ENCODE assay signal across 11 cellular contexts in the genomic region with DNA sequence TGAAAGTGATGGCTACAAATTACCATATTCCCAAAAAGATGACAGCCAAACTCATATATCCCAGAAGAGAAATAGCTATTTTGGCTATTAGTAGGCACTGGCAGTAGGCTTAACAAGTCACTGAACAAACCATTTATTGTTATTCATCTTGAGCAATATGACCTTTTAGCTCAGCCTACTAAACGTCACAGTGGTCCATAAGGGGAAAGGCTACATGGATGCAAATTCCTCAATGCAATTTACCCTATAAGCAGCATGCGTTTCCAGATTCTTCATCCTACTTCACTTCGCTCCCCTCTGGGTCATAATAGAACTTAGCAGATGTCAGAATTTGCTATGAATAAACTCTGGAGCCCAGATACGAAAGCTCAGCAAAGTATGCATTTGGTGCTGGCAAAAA.
A peak's percentile ranks its signal among the peaks of the same experiment; 100 is the strongest.
DNase-seq lines count a peak whose midpoint lies in the region; ATAC-seq and TF ChIP-seq lines count a peak whose summit lies in the region.
"Had no signal": no experiment of that assay in that cellular context is flagged by ENCODE, and none has a peak within 500 bp of the region (broad histone marks: within the 10 kb centered on the region; RNA-seq: fewer than 3 reads in every experiment).

No MANE protein-coding gene starts in this region.

- no TSS peak for BruUV-seq in MCF 10A (replicated peaks; lab: Mats Ljungman, UMichigan)

- H3K36me3 ChIP-seq in mucosa of rectum (ENCODE audit: control insufficient read depth in 2 of 2, insufficient read depth in 2 of 2, low read length in 2 of 2), result no peaks in the 10 kb centered on the region
- H3K36me3 ChIP-seq: right atrium auricular region had no signal

- ATAC-seq in stimulated activated naive CD8-positive, alpha-beta T cell treated with anti-CD3 and anti-CD28 coated beads, Interleukin-15, Interleukin-2, amounts not matched to agents 100 U/mL and 50 U/mL, for 24 hours, result no peak
- ATAC-seq in GM21737 (IDR thresholded peaks at IDR 0.05; ENCODE audit: unreplicated experiment) (no peak), HG03378 (IDR thresholded peaks at IDR 0.05; ENCODE audit: unreplicated experiment) (no peak), HG03521 (IDR thresholded peaks at IDR 0.05; ENCODE audit: unreplicated experiment) (no peak)

- H3K27ac Mint-ChIP-seq in stimulated activated naive CD8-positive, alpha-beta T cell treated with anti-CD3 and anti-CD28 coated beads, Interleukin-15, Interleukin-2, amounts not matched to agents 100 ng/mL and 50 ng/mL, for 24 hours, result peak overlapping the region; percentile 79
- H3K27ac Mint-ChIP-seq in MCF 10A (ENCODE audit: low read depth, unreplicated experiment), result peak overlapping the region; percentile 19

- H3K36me3 Mint-ChIP-seq in stimulated activated naive CD8-positive, alpha-beta T cell treated with anti-CD3 and anti-CD28 coated beads, Interleukin-15, Interleukin-2, amounts not matched to agents 100 ng/mL and 50 ng/mL, for 24 hours (ENCODE audit: low read depth), result peaks cover 16% of the 10 kb centered on the region
- no peaks in the 10 kb centered on the region for H3K36me3 Mint-ChIP-seq in MCF 10A (ENCODE audit: insufficient read depth, unreplicated experiment)

- peaks cover 10 to 17% of the 10 kb centered on the region in 2 donors for H3K4me1 ChIP-seq in mucosa of rectum (ENCODE audit: control insufficient read depth in 2 of 2, insufficient read depth in 2 of 2, low read length in 2 of 2)

- H3K9ac ChIP-seq in mucosa of rectum (ENCODE audit: low read depth in 1 of 2, low read length in 2 of 2), result no peak overlapping the region

- POLR2A ChIA-PET in MCF 10A (lab: Yijun Ruan, JAX), result interaction anchor here (0.9 to 2.9 kb wide), 11 partner anchors 9 to 160 kb away, joined by 3 to 13 read pairs (median 6); a partner anchor contains a TSS

- no peak for DNase-seq in stimulated activated naive CD8-positive, alpha-beta T cell treated with anti-CD3 and anti-CD28 coated beads, Interleukin-15, Interleukin-2, amounts not matched to agents 100 U/mL and 50 U/mL, for 24 hours
- DNase-seq in MCF 10A (ENCODE audit: unreplicated experiment) (no peak), posterior vena cava (ENCODE audit: low spot score) (no peak)
- DNase-seq: NCI-H1048 had no signal

- CTCF ChIA-PET in MCF 10A (lab: Yijun Ruan, JAX), result interaction anchor here (0.9 to 2.9 kb wide), 5 partner anchors 9 to 122 kb away, joined by 3 to 15 read pairs (median 3); no protein-coding TSS in a partner anchor

- no peak overlapping the region for H3K4me3 Mint-ChIP-seq in stimulated activated naive CD8-positive, alpha-beta T cell treated with anti-CD3 and anti-CD28 coated beads, Interleukin-15, Interleukin-2, amounts not matched to agents 100 ng/mL and 50 ng/mL, for 24 hours
- H3K4me3 Mint-ChIP-seq in MCF 10A (ENCODE audit: unreplicated experiment), result peak overlapping the region; percentile 21

- peaks cover 88% of the 10 kb centered on the region for H3K4me1 Mint-ChIP-seq in stimulated activated naive CD8-positive, alpha-beta T cell treated with anti-CD3 and anti-CD28 coated beads, Interleukin-15, Interleukin-2, amounts not matched to agents 100 ng/mL and 50 ng/mL, for 24 hours (ENCODE audit: low read depth)
- peaks cover 28% of the 10 kb centered on the region for H3K4me1 Mint-ChIP-seq in MCF 10A (ENCODE audit: insufficient read depth, unreplicated experiment)

- H3K27me3 ChIP-seq in mucosa of rectum (ENCODE audit: control insufficient read depth in 2 of 2, insufficient read depth in 2 of 2, low read length in 2 of 2), result no peaks in the 10 kb centered on the region
- H3K27me3 ChIP-seq: right atrium auricular region had no signal

- no peak for TF ChIP-seq CTCF in MCF 10A (IDR thresholded peaks at IDR 0.05; ENCODE audit: unreplicated experiment)

- H3K4me3 ChIP-seq in mucosa of rectum (ENCODE audit: low read length in 2 of 2), result no peak overlapping the region
- H3K4me3 ChIP-seq: right atrium auricular region had no signal

- no peaks in the 10 kb centered on the region for H3K9me3 ChIP-seq in mucosa of rectum (ENCODE audit: control insufficient read depth in 2 of 2, low read length in 2 of 2)
- H3K9me3 ChIP-seq: right atrium auricular region had no signal

- H3K9me3 Mint-ChIP-seq in stimulated activated naive CD8-positive, alpha-beta T cell treated with anti-CD3 and anti-CD28 coated beads, Interleukin-15, Interleukin-2, amounts not matched to agents 100 ng/mL and 50 ng/mL, for 24 hours, result no peaks in the 10 kb centered on the region
- H3K9me3 Mint-ChIP-seq in MCF 10A (ENCODE audit: unreplicated experiment), result no peaks in the 10 kb centered on the region

- intact Hi-C loops in MCF 10A (cut with micrococcal nuclease), result loop anchor here (10.0 kb wide), 1 partner anchor 111 kb away; a partner anchor contains a TSS
- intact Hi-C loops in posterior vena cava (cut with DNase I), result loop anchor here in 1 of 2 donors (10.0 kb wide), 1 partner anchor 111 kb away; a partner anchor contains a TSS

- no peaks in the 10 kb centered on the region for H3K27me3 Mint-ChIP-seq in stimulated activated naive CD8-positive, alpha-beta T cell treated with anti-CD3 and anti-CD28 coated beads, Interleukin-15, Interleukin-2, amounts not matched to agents 100 ng/mL and 50 ng/mL, for 24 hours
- no peaks in the 10 kb centered on the region for H3K27me3 Mint-ChIP-seq in MCF 10A (ENCODE audit: insufficient read depth, unreplicated experiment)

- peak overlapping the region; percentile 14 to 35 for H3K27ac ChIP-seq in mucosa of rectum (ENCODE audit: low read depth in 2 of 2, low read length in 2 of 2)
- H3K27ac ChIP-seq: C4-2B had no signal
